In the genomic region with DNA sequence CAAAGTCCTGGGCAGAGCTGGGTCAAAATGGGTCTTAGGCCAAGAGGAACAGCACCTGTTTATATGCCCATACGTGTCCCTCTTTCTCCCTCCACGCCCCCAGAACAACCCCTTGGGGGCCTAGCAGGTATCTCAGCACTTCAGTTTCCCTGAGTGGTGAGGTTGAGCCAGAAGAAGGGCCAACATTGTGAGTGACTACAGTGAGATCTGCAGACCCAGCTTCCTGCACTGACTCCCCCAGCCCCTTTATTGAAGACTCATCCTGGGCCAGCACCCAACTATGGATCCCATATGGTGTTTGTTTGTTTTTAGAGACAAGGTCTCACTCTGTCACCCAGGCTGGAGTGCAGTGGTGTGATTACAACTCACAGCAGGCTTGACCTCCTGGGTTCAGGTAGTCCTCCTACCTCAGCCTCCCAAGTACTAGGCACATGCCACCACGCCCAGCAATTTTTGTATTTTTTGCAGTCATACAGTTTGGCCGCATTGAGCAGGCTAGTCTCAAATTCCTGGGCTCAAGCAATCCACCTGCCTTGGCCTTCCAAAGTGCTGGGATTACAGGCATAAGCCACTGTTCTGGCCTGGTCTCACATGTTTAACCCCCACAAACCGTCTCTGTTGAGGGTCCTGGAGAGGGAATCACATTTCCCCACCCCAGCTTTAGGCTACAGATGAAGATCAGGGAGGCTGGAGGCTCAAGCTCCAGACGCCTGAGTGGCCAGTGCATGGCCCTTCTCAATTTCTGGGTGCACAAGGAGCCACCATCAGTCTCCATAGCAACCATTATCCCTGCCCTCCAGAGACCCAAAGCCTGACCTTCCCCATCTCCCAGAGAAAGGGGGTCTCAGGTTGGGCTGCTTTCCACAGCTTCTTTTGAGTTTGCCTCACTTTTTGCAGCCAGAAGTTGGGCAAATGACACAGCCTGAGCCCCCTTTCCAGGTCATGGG, we compare ENCODE assay signal across 1 cellular context.
TF ChIP-seq lines count a peak whose summit lies in the region.

No MANE protein-coding gene starts in this region.

TF ChIP-seq in WTC11, 78 proteins besides CTCF, POLR2A, EP300 and RAD21 (continued from another document):
- TF ChIP-seq, protein P1, sequence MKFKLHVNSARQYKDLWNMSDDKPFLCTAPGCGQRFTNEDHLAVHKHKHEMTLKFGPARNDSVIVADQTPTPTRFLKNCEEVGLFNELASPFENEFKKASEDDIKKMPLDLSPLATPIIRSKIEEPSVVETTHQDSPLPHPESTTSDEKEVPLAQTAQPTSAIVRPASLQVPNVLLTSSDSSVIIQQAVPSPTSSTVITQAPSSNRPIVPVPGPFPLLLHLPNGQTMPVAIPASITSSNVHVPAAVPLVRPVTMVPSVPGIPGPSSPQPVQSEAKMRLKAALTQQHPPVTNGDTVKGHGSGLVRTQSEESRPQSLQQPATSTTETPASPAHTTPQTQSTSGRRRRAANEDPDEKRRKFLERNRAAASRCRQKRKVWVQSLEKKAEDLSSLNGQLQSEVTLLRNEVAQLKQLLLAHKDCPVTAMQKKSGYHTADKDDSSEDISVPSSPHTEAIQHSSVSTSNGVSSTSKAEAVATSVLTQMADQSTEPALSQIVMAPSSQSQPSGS (CRISPR knock-in tag; IDR thresholded peaks at IDR 0.05; ENCODE audit: borderline replicate concordance, low read depth), result no peak
- no peak for TF ChIP-seq FOXJ3 (CRISPR knock-in tag; IDR thresholded peaks at IDR 0.05; ENCODE audit: borderline replicate concordance)
- TF ChIP-seq, protein P2, sequence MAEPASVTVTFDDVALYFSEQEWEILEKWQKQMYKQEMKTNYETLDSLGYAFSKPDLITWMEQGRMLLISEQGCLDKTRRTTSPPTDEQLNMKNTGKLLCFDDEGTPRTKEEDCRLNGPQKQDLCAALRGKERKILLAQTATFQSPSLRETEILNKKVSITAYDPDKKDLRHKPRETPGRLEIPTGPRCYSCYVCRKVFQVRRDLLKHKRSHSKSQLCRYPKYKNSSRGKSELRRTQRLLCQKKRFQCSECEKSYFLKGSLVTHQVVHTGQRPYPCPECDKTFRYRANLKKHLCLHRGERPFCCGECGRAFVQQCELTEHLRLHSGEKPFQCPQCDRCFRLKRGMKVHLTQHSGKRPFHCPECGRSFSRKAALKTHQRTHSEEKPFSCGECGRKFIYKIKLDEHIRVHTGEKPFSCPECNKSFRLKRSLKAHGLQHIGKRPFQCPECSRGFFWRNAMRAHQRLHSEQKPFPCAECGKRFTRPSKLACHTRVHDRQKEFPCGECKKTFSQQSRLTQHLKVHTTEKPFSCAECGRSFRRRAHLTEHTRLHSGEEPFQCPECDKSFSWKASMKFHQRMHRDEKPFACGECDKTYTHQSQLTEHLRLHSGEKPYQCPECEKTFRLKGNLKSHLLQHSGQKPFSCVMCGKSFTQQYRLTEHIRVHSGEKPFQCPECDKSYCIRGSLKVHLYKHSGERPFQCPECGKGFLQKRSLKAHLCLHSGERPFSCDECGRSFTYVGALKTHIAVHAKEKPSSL (CRISPR knock-in tag; conservative IDR thresholded peaks at IDR 0.05), result no peak
- TF ChIP-seq NFYB (CRISPR knock-in tag; conservative IDR thresholded peaks at IDR 0.05; ENCODE audit: low read depth), result no peak
- TF ChIP-seq JUN (CRISPR knock-in tag; IDR thresholded peaks at IDR 0.05), result no peak
- TF ChIP-seq MXD4 (CRISPR knock-in tag; IDR thresholded peaks at IDR 0.05; ENCODE audit: borderline replicate concordance), result no peak
- no peak for TF ChIP-seq SOX15 (CRISPR knock-in tag; IDR thresholded peaks at IDR 0.05)
- no peak for TF ChIP-seq SMAD4 (CRISPR knock-in tag; IDR thresholded peaks at IDR 0.05)
- TF ChIP-seq JAZF1 (CRISPR knock-in tag; IDR thresholded peaks at IDR 0.05), result no peak
- TF ChIP-seq, protein P3, sequence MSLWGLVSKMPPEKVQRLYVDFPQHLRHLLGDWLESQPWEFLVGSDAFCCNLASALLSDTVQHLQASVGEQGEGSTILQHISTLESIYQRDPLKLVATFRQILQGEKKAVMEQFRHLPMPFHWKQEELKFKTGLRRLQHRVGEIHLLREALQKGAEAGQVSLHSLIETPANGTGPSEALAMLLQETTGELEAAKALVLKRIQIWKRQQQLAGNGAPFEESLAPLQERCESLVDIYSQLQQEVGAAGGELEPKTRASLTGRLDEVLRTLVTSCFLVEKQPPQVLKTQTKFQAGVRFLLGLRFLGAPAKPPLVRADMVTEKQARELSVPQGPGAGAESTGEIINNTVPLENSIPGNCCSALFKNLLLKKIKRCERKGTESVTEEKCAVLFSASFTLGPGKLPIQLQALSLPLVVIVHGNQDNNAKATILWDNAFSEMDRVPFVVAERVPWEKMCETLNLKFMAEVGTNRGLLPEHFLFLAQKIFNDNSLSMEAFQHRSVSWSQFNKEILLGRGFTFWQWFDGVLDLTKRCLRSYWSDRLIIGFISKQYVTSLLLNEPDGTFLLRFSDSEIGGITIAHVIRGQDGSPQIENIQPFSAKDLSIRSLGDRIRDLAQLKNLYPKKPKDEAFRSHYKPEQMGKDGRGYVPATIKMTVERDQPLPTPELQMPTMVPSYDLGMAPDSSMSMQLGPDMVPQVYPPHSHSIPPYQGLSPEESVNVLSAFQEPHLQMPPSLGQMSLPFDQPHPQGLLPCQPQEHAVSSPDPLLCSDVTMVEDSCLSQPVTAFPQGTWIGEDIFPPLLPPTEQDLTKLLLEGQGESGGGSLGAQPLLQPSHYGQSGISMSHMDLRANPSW (CRISPR knock-in tag; conservative IDR thresholded peaks at IDR 0.05; ENCODE audit: low read depth), result no peak
- no peak for TF ChIP-seq RELA (CRISPR knock-in tag; IDR thresholded peaks at IDR 0.05; ENCODE audit: borderline replicate concordance)
- TF ChIP-seq SMAD3 (CRISPR knock-in tag; IDR thresholded peaks at IDR 0.05; ENCODE audit: borderline replicate concordance), result no peak
- TF ChIP-seq RORB (CRISPR knock-in tag; IDR thresholded peaks at IDR 0.05), result no peak
- no peak for TF ChIP-seq ETV6 (CRISPR knock-in tag; IDR thresholded peaks at IDR 0.05)
- no peak for TF ChIP-seq ATF1 (CRISPR knock-in tag; IDR thresholded peaks at IDR 0.05)
- TF ChIP-seq PRRX2 (CRISPR knock-in tag; IDR thresholded peaks at IDR 0.05), result no peak
- TF ChIP-seq, protein P4, sequence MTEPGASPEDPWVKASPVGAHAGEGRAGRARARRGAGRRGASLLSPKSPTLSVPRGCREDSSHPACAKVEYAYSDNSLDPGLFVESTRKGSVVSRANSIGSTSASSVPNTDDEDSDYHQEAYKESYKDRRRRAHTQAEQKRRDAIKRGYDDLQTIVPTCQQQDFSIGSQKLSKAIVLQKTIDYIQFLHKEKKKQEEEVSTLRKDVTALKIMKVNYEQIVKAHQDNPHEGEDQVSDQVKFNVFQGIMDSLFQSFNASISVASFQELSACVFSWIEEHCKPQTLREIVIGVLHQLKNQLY (CRISPR knock-in tag; IDR thresholded peaks at IDR 0.05), result no peak
